22 cellular contexts compared by ENCODE assay signal in genomic region chr6:138605958-138606357, GRCh38.
DNase-seq lines count a peak whose midpoint lies in the region; ATAC-seq and TF ChIP-seq lines count a peak whose summit lies in the region.
"Had no signal": no experiment of that assay in that cellular context is flagged by ENCODE, and none has a peak within 500 bp of the region (broad histone marks: within the 10 kb centered on the region; RNA-seq: fewer than 3 reads in every experiment).

No MANE protein-coding gene starts in this region.

- peaks cover 4% of the 10 kb centered on the region for H3K4me1 Mint-ChIP-seq in T-helper 17 cell
- H3K4me1 Mint-ChIP-seq in T-helper 2 cell treated with Interferon-gamma antibody and Interleukin-4, amounts not matched to agents 5 μg/mL and 100 μg/mL, for 36 hours (ENCODE audit: low read depth), result no peaks in the 10 kb centered on the region
- H3K4me1 Mint-ChIP-seq: B cell had no signal

- no peak for ATAC-seq in T-helper 17 cell
- ATAC-seq: A549; CD8-positive, alpha-beta T cell; GM12878 had no signal

- H3K36me3 Mint-ChIP-seq in T-helper 17 cell (ENCODE audit: low read depth), result no peaks in the 10 kb centered on the region
- no peaks in the 10 kb centered on the region for H3K36me3 Mint-ChIP-seq in T-helper 2 cell treated with Interferon-gamma antibody and Interleukin-4, amounts not matched to agents 5 μg/mL and 100 μg/mL, for 36 hours (ENCODE audit: low read depth)
- H3K36me3 Mint-ChIP-seq: CD8-positive, alpha-beta T cell had no signal

- peaks cover 50% of the 10 kb centered on the region for H3K27me3 Mint-ChIP-seq in T-helper 17 cell
- peaks cover 31% of the 10 kb centered on the region for H3K27me3 Mint-ChIP-seq in T-helper 2 cell treated with Interferon-gamma antibody and Interleukin-4, amounts not matched to agents 5 μg/mL and 100 μg/mL, for 36 hours (ENCODE audit: low read depth)

- no peak overlapping the region for H3K27ac ChIP-seq in HEK293 (ENCODE audit: extremely low read depth, low read depth, low read length)
- peak overlapping the region; percentile 30 for H3K27ac ChIP-seq in caudate nucleus (ENCODE audit: low read depth, low read length)
- H3K27ac ChIP-seq: 22Rv1; A549; BLaER1 treated with 17β-estradiol and CSF1 and Interleukin-3, amounts not matched to agents 10 nM and 100 nM; C4-2B had no signal

- POLR2A ChIA-PET in HEK293 (lab: Yijun Ruan, JAX), result no interaction called here

- CTCF ChIA-PET in HEK293 (lab: Yijun Ruan, JAX), result interaction anchor here (0.8 to 4.5 kb wide), 3 partner anchors 12 to 16 kb away, joined by 4 to 37 read pairs (median 4); no protein-coding TSS in a partner anchor

- DNase-seq in DMS79 (lab: John Stamatoyannopoulos, UW) (peak; percentile 74), DMS79 treated with DMSO at 0.1 percent for 48 hours (lab: John Stamatoyannopoulos, UW) (no peak), T-helper 17 cell (no peak), caudate nucleus (lab: John Stamatoyannopoulos, UW) (no peak), DMS53 treated with DMSO at 0.1 percent for 48 hours (lab: John Stamatoyannopoulos, UW; ENCODE audit: unreplicated experiment) (no peak), inferior parietal cortex (ENCODE audit: extremely low spot score) (no peak)
- no peak for DNase-seq in T-helper 2 cell treated with Interferon-gamma antibody and Interleukin-4, amounts not matched to agents 5 μg/mL and 100 μg/mL, for 36 hours (ENCODE audit: low spot score)
- DNase-seq: AML-193; Caco-2; Calu3; CD4-positive, alpha-beta T cell; CD8-positive, alpha-beta T cell; DND-41; EL; GDM1 had no signal

- no peak overlapping the region for H3K4me3 ChIP-seq in HEK293 (ENCODE audit: low read depth, low read length)
- H3K4me3 ChIP-seq: A549; BLaER1 treated with 17β-estradiol and CSF1 and Interleukin-3, amounts not matched to agents 10 nM and 100 nM; GM12878 had no signal

- TF ChIP-seq CTCF in HEK293 (tag by site-specific recombination; IDR thresholded peaks at IDR 0.05), result no peak

- H3K27ac Mint-ChIP-seq in T-helper 17 cell, result peak overlapping the region; percentile 9
- no peak overlapping the region for H3K27ac Mint-ChIP-seq in T-helper 2 cell treated with Interferon-gamma antibody and Interleukin-4, amounts not matched to agents 5 μg/mL and 100 μg/mL, for 36 hours
- H3K27ac Mint-ChIP-seq: B cell; CD4-positive, alpha-beta T cell; CD8-positive, alpha-beta T cell had no signal

- no peaks in the 10 kb centered on the region for H3K36me3 ChIP-seq in HEK293 (ENCODE audit: control insufficient read depth in 2 of 2, insufficient read depth in 1 of 2, low read length in 2 of 2)
- H3K36me3 ChIP-seq: BLaER1 treated with 17β-estradiol and CSF1 and Interleukin-3, amounts not matched to agents 10 nM and 100 nM had no signal

- H3K9me3 ChIP-seq in HEK293 (ENCODE audit: control insufficient read depth, insufficient read depth, low read depth, low read length) (no peaks in the 10 kb centered on the region), T-helper 17 cell (ENCODE audit: control insufficient read depth, low read length, poor library complexity, severe bottlenecking) (no peaks in the 10 kb centered on the region)
- H3K9me3 ChIP-seq: A549; BLaER1 treated with 17β-estradiol and CSF1 and Interleukin-3, amounts not matched to agents 10 nM and 100 nM; Caco-2 had no signal

- no peak overlapping the region for H3K4me3 Mint-ChIP-seq in T-helper 17 cell
- H3K4me3 Mint-ChIP-seq in T-helper 2 cell treated with Interferon-gamma antibody and Interleukin-4, amounts not matched to agents 5 μg/mL and 100 μg/mL, for 36 hours, result no peak overlapping the region
- H3K4me3 Mint-ChIP-seq: B cell; CD4-positive, alpha-beta T cell; CD8-positive, alpha-beta T cell had no signal

- peaks cover 9% of the 10 kb centered on the region for H3K4me1 ChIP-seq in HEK293 (ENCODE audit: control insufficient read depth, insufficient read depth, low read length)
- H3K4me1 ChIP-seq: A549; BLaER1 treated with 17β-estradiol and CSF1 and Interleukin-3, amounts not matched to agents 10 nM and 100 nM; Caco-2 had no signal

- H3K9me3 Mint-ChIP-seq in T-helper 2 cell treated with Interferon-gamma antibody and Interleukin-4, amounts not matched to agents 5 μg/mL and 100 μg/mL, for 36 hours, result no peaks in the 10 kb centered on the region
- H3K9me3 Mint-ChIP-seq: CD4-positive, alpha-beta T cell; CD8-positive, alpha-beta T cell had no signal

TF ChIP-seq in HEK293, 187 proteins besides CTCF, POLR2A, EP300 and RAD21:
- TF ChIP-seq EGR2 (tag by site-specific recombination; IDR thresholded peaks at IDR 0.05; ENCODE audit: low read depth) (peak; percentile 89), SP3 (tag by site-specific recombination; IDR thresholded peaks at IDR 0.05) (no peak), ZFHX2 (tag by site-specific recombination; conservative IDR thresholded peaks at IDR 0.05) (peak; percentile 94)
